Comparison of ENCODE assay signal across 14 cellular contexts in the genomic region with DNA sequence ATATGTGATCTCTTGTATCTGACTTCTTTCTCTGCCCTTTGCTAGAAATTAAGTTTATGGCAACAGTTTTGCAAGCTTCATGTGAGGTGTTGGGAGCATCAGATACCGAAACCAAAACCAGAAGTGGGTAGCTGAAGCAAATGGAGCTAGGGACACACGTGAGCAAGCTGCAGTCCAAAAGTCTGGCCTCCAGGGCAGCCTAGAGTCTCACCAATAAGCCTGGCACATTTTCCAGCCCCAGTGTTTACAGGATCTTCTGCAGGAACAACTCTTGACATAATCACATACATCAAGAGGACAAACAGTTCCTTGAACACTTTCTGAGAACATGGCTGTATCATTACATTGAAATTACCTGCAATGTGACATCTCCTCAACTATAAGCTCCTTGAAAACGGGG.
A peak's percentile ranks its signal among the peaks of the same experiment; 100 is the strongest.
DNase-seq lines count a peak whose midpoint lies in the region; ATAC-seq and TF ChIP-seq lines count a peak whose summit lies in the region.
"Had no signal": no experiment of that assay in that cellular context is flagged by ENCODE, and none has a peak within 500 bp of the region (broad histone marks: within the 10 kb centered on the region; RNA-seq: fewer than 3 reads in every experiment).

No MANE protein-coding gene starts in this region.

- no peak overlapping the region for H2BK15ac ChIP-seq in IMR-90 (ENCODE audit: low read depth, low read length)
- no peak overlapping the region for H2BK15ac ChIP-seq in mesenchymal stem cell (ENCODE audit: low read depth, poor library complexity, severe bottlenecking)
- no peak overlapping the region for H2BK15ac ChIP-seq in neuronal stem cell (ENCODE audit: low read length)

- in situ Hi-C loops in IMR-90 (cut with MboI; ENCODE audit: low sequenced_read_pairs), result no loop called here

- peak overlapping the region; percentile 67 for H3K4me2 ChIP-seq in IMR-90 (ENCODE audit: low read depth, low read length)
- H3K4me2 ChIP-seq in mesenchymal stem cell (ENCODE audit: low read length, poor library complexity, severe bottlenecking), result no peak overlapping the region
- no peak overlapping the region for H3K4me2 ChIP-seq in neuronal stem cell (ENCODE audit: insufficient read depth, low read length, poor library complexity, severe bottlenecking)

- H4K91ac ChIP-seq in IMR-90 (ENCODE audit: insufficient read depth, low read depth, low read length), result no peak overlapping the region
- no peak overlapping the region for H4K91ac ChIP-seq in mesenchymal stem cell (ENCODE audit: low read length)
- H4K91ac ChIP-seq in neuronal stem cell (ENCODE audit: low read depth, low read length, poor library complexity), result no peak overlapping the region

- dilution Hi-C loops in IMR-90 (cut with HindIII; ENCODE audit: low sequenced_read_pairs, unreplicated experiment), result no loop called here

- intact Hi-C loops in IMR-90 (cut with micrococcal nuclease) (loop anchor here (10.0 kb wide), 1 partner anchor 291 kb away; no protein-coding TSS in a partner anchor), head of caudate nucleus (cut with DNase I) (no loop called here)

- H3K14ac ChIP-seq in IMR-90 (replicated peaks; ENCODE audit: low read depth, low read length) (0 out of 2 replicates have a peak overlapping the region, but pooled peaks have one; percentile 3), mesenchymal stem cell (ENCODE audit: low read length in 2 of 2) (no peak overlapping the region), neuronal stem cell (ENCODE audit: low read length) (no peak overlapping the region)

- H3K27ac ChIP-seq in IMR-90 (ENCODE audit: insufficient read depth, low read length) (no peak overlapping the region), mesenchymal stem cell (ENCODE audit: low read length, poor library complexity, severe bottlenecking) (no peak overlapping the region), neuronal stem cell (replicated peaks; ENCODE audit: low read length) (no peak overlapping the region)
- H3K27ac ChIP-seq: Peyer's patch had no signal

- peak overlapping the region; percentile 61; the same call in 1 of the 2 replicates for H4K5ac ChIP-seq in IMR-90 (ENCODE audit: low read depth, low read length)

- H3K4me3 ChIP-seq in GM12865 (ENCODE audit: low read depth, low read length) (no peak overlapping the region; the same call in 1 of the 2 replicates), IMR-90 (ENCODE audit: insufficient read depth, low read depth, low read length) (no peak overlapping the region), mesenchymal stem cell (ENCODE audit: insufficient read depth in 1 of 2, low read depth in 1 of 2, low read length in 2 of 2) (peak overlapping the region in 1 of 2 experiments; percentile 30), neuronal stem cell (ENCODE audit: low read length in 2 of 2) (no peak overlapping the region)
- H3K4me3 ChIP-seq: Peyer's patch had no signal

- H2BK120ac ChIP-seq in IMR-90 (ENCODE audit: low read depth, low read length) (0 out of 2 replicates have a peak overlapping the region, but pooled peaks have one; percentile 44), mesenchymal stem cell (ENCODE audit: low read depth, low read length) (no peak overlapping the region), neuronal stem cell (ENCODE audit: low read depth, low read length) (no peak overlapping the region)

- no peak overlapping the region; the same call in 1 of the 2 replicates for H2AK5ac ChIP-seq in IMR-90 (ENCODE audit: low read depth, low read length)
- no peak overlapping the region for H2AK5ac ChIP-seq in mesenchymal stem cell (ENCODE audit: low read length, severe bottlenecking)
- no peak overlapping the region for H2AK5ac ChIP-seq in neuronal stem cell (ENCODE audit: low read depth, low read length)

- H3K4ac ChIP-seq in IMR-90 (ENCODE audit: low read depth, low read length), result no peak overlapping the region; the same call in 1 of the 2 replicates
- H3K4ac ChIP-seq in mesenchymal stem cell (ENCODE audit: low read depth in 1 of 2, low read length in 2 of 2), result no peak overlapping the region
- no peak overlapping the region for H3K4ac ChIP-seq in neuronal stem cell (ENCODE audit: low read length)

- TF ChIP-seq POLR2A in IMR-90 (IDR thresholded peaks at IDR 0.05; ENCODE audit: low read depth, low read length), result no peak

- no peak for TF ChIP-seq CTCF in GM12865 (IDR thresholded peaks at IDR 0.05; ENCODE audit: insufficient read depth, low read depth, low read length, missing control alignments)
- no peak for TF ChIP-seq CTCF in GM20000 (IDR thresholded peaks at IDR 0.05; ENCODE audit: extremely low read depth, missing control alignments)
- no peak for TF ChIP-seq CTCF in IMR-90 (conservative IDR thresholded peaks at IDR 0.05; ENCODE audit: low read depth, low read length)

- CTCF ChIA-PET in IMR-90 (lab: Yijun Ruan, JAX), result no interaction called here

- WGBS in IMR-90 (ENCODE audit: extremely low coverage in 2 of 2, insufficient read length in 1 of 2), 2 experiments, result 33% methylated on average over 3 of the region's 3 CpGs; no CpG with 5 or more reads in 1 of the 2 experiments
- WGBS in mesenchymal stem cell, result 32% methylated on average over 3 of the region's 3 CpGs
- no CpG with 5 or more reads among the region's 3 CpGs for WGBS in neuronal stem cell (ENCODE audit: extremely low coverage in 2 of 2, insufficient read length in 2 of 2, insufficient replicate concordance in 1 of 2), 2 donors

- peaks cover 12% of the 10 kb centered on the region; the same call in 1 of the 2 replicates for H4K20me1 ChIP-seq in IMR-90 (ENCODE audit: insufficient read depth, low read length)

- H2BK12ac ChIP-seq in mesenchymal stem cell (ENCODE audit: low read length in 2 of 2) (peak overlapping the region; percentile 38 to 83), neuronal stem cell (ENCODE audit: low read length) (no peak overlapping the region)

- H2BK20ac ChIP-seq in IMR-90 (ENCODE audit: low read depth, low read length), result no peak overlapping the region; the same call in 1 of the 2 replicates

- H3K27me3 ChIP-seq in IMR-90 (ENCODE audit: control insufficient read depth, insufficient read depth, low read length) (no peaks in the 10 kb centered on the region), mesenchymal stem cell (ENCODE audit: control insufficient read depth in 1 of 2, insufficient read depth in 1 of 2, low read length in 2 of 2) (no peaks in the 10 kb centered on the region), neuronal stem cell (ENCODE audit: control insufficient read depth in 3 of 3, insufficient read depth in 3 of 3, low read depth in 1 of 3, low read length in 3 of 3) (no peaks in the 10 kb centered on the region)
- H3K27me3 ChIP-seq: Peyer's patch had no signal

- H4K8ac ChIP-seq in IMR-90 (ENCODE audit: low read depth in 2 of 2, low read length in 2 of 2) (0 out of 4 replicates have a peak overlapping the region, but pooled peaks of 1 of the 2 experiments have one; percentile 25), mesenchymal stem cell (ENCODE audit: low read length) (no peak overlapping the region), neuronal stem cell (ENCODE audit: low read depth, low read length) (no peak overlapping the region)

- H3K23ac ChIP-seq in IMR-90 (ENCODE audit: low read depth, low read length) (no peak overlapping the region), mesenchymal stem cell (ENCODE audit: low read length in 2 of 2) (no peak overlapping the region), neuronal stem cell (ENCODE audit: low read depth, low read length, poor library complexity) (no peak overlapping the region)

- TF ChIP-seq RAD21 in IMR-90 (IDR thresholded peaks at IDR 0.05; ENCODE audit: low read length), result no peak

- H3K4me1 ChIP-seq in IMR-90 (ENCODE audit: control insufficient read depth, insufficient read depth, low read length) (peaks cover 11% of the 10 kb centered on the region), mesenchymal stem cell (ENCODE audit: control insufficient read depth, insufficient read depth, low read depth, low read length) (no peaks in the 10 kb centered on the region), neuronal stem cell (ENCODE audit: control insufficient read depth in 2 of 2, insufficient read depth in 1 of 2, low read depth in 1 of 2, low read length in 2 of 2) (no peaks in the 10 kb centered on the region)

- H2BK5ac ChIP-seq in IMR-90 (ENCODE audit: low read depth, low read length, poor library complexity, severe bottlenecking) (no peak overlapping the region), mesenchymal stem cell (ENCODE audit: low read depth, low read length, poor library complexity, severe bottlenecking) (no peak overlapping the region), neuronal stem cell (ENCODE audit: low read length) (no peak overlapping the region)

- DNase-seq in GM12865 (ENCODE audit: low read depth), result peak; percentile 83
- DNase-seq in GM20000 (ENCODE audit: low spot score), result peak; percentile 41
- peak; percentile 20 for DNase-seq in IMR-90
- peak; percentile 75 for DNase-seq in mesenchymal stem cell
- DNase-seq in neuronal stem cell (ENCODE audit: low spot score), result no peak
- DNase-seq in T-helper 9 cell, result no peak
- DNase-seq in head of caudate nucleus, result no peak
- DNase-seq: effector CD8-positive, alpha-beta T cell; hypothalamus; NCI-H2029; NCI-H524 treated with DMSO at 0.1 percent for 48 hours; Peyer's patch; posterior cingulate gyrus had no signal

- POLR2A ChIA-PET in IMR-90 (lab: Charles Lee; ENCODE audit: unreplicated experiment), result no interaction called here

- H3K56ac ChIP-seq in IMR-90 (ENCODE audit: extremely low read depth, insufficient read depth, low read length), result no peak overlapping the region

- H3K9me3 ChIP-seq in IMR-90 (ENCODE audit: control insufficient read depth, insufficient read depth, low read length) (no peaks in the 10 kb centered on the region), mesenchymal stem cell (ENCODE audit: control insufficient read depth, low read length) (no peaks in the 10 kb centered on the region), neuronal stem cell (replicated peaks in 1 of 2; ENCODE audit: control insufficient read depth in 2 of 2, insufficient read depth in 1 of 2, low read depth in 1 of 2, low read length in 2 of 2) (no peaks in the 10 kb centered on the region)
- H3K9me3 ChIP-seq: Peyer's patch had no signal

- no peaks in the 10 kb centered on the region for H3K36me3 ChIP-seq in IMR-90 (ENCODE audit: control insufficient read depth, insufficient read depth, low read length)
- H3K36me3 ChIP-seq in mesenchymal stem cell (ENCODE audit: control insufficient read depth in 1 of 2, insufficient read depth in 2 of 2, low read depth in 1 of 2, low read length in 2 of 2), result no peaks in the 10 kb centered on the region
- no peaks in the 10 kb centered on the region for H3K36me3 ChIP-seq in neuronal stem cell (replicated peaks in 1 of 2; ENCODE audit: control insufficient read depth in 2 of 2, insufficient read depth in 2 of 2, low read length in 2 of 2)
- H3K36me3 ChIP-seq: Peyer's patch had no signal

- H3K18ac ChIP-seq in IMR-90 (ENCODE audit: low read depth, low read length), result no peak overlapping the region
- H3K18ac ChIP-seq in mesenchymal stem cell (ENCODE audit: low read depth in 1 of 2, low read length in 2 of 2), result peak overlapping the region in 1 of 2 experiments; percentile 0
- no peak overlapping the region for H3K18ac ChIP-seq in neuronal stem cell (ENCODE audit: low read length)

- H3K79me1 ChIP-seq in IMR-90 (ENCODE audit: low read depth in 1 of 2, low read length in 2 of 2) (peaks cover 28 to 47% of the 10 kb centered on the region in 2 experiments), mesenchymal stem cell (replicated peaks; ENCODE audit: low read length, poor library complexity, severe bottlenecking) (peaks cover 4% of the 10 kb centered on the region), neuronal stem cell (ENCODE audit: low read depth, low read length) (peaks cover 4% of the 10 kb centered on the region)

- BruUV-seq in IMR-90 (replicated peaks; lab: Mats Ljungman, UMichigan), result no TSS peak

- no peak overlapping the region for H3K9ac ChIP-seq in IMR-90 (ENCODE audit: low read depth, low read length)
- H3K9ac ChIP-seq in mesenchymal stem cell (ENCODE audit: low read length), result peak overlapping the region; percentile 4
- H3K9ac ChIP-seq in neuronal stem cell (ENCODE audit: low read depth, low read length, poor library complexity), result no peak overlapping the region

- H2AFZ ChIP-seq in IMR-90 (replicated peaks; ENCODE audit: low read length, poor library complexity) (no peak overlapping the region), mesenchymal stem cell (ENCODE audit: low read depth, low read length) (no peak overlapping the region), neuronal stem cell (ENCODE audit: low read length) (no peak overlapping the region)

- peaks cover 22% of the 10 kb centered on the region for H3K9me1 ChIP-seq in IMR-90 (ENCODE audit: insufficient read depth, low read length)

- H2AK9ac ChIP-seq in IMR-90 (replicated peaks; ENCODE audit: low read depth, low read length, poor library complexity), result no peak overlapping the region

- no peak for ATAC-seq in IMR-90 (ENCODE audit: low read depth)
- ATAC-seq in HG03460 (IDR thresholded peaks at IDR 0.05; ENCODE audit: unreplicated experiment), result no peak

Comparison
In these comparisons a context has a peak if more than half of its experiments do, and no peak if none do; other contexts are left out.
1. DNase-seq: peak in GM12865 (single experiment), GM20000 (single experiment), IMR-90 (single experiment) and mesenchymal stem cell (single experiment); none in neuronal stem cell (single experiment), T-helper 9 cell (single experiment) and head of caudate nucleus (0 of 42).